21 cellular contexts compared by ENCODE assay signal in the genomic region with DNA sequence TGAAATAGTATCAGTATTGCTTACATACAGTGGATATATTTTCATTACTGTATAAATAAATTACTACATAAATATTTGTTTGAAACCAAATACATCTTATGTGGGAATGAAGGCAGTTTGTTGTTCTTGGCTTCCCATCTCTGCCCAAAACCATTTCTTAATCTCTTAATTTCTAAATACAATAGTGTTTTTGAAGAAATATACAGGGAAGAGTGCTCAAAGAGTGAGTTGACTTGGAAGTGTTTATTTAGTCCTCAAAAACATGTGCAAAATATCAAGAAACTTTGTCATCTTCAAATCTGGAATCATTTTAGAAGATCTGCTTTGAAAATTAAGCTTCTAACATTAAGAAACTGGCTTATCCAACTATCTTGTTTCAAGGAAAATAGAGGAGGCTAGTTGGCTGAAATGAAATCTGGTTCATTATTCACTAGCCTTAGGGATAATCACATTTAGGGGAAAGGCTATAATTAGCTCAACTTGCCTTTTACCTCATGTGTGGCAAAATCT.
DNase-seq lines count a peak whose midpoint lies in the region; ATAC-seq and TF ChIP-seq lines count a peak whose summit lies in the region.
"Had no signal": no experiment of that assay in that cellular context is flagged by ENCODE, and none has a peak within 500 bp of the region (broad histone marks: within the 10 kb centered on the region; RNA-seq: fewer than 3 reads in every experiment).

No MANE protein-coding gene starts in this region.

- no peak overlapping the region for H3K9ac ChIP-seq in parathyroid adenoma
- H3K9ac ChIP-seq: BLaER1 treated with 17β-estradiol and CSF1 and Interleukin-3, amounts not matched to agents 10 nM and 100 nM had no signal

- TF ChIP-seq CTCF in parathyroid adenoma (IDR thresholded peaks at IDR 0.05) = no peak

- no peak overlapping the region for H3K4me2 ChIP-seq in parathyroid adenoma (ENCODE audit: low read length)
- H3K4me2 ChIP-seq: BLaER1 treated with 17β-estradiol and CSF1 and Interleukin-3, amounts not matched to agents 10 nM and 100 nM; PC-9 had no signal

- no peaks in the 10 kb centered on the region for H3K27me3 ChIP-seq in parathyroid adenoma (ENCODE audit: control insufficient read depth, insufficient read depth, low read length)
- H3K27me3 ChIP-seq: BLaER1 treated with 17β-estradiol and CSF1 and Interleukin-3, amounts not matched to agents 10 nM and 100 nM; SJCRH30 had no signal

- DNase-seq in NCI-H1105 treated with DMSO at 0.1 percent for 48 hours (lab: John Stamatoyannopoulos, UW) (peak; percentile 29), NCI-H1105 (lab: John Stamatoyannopoulos, UW) (no peak), NCI-H82 (lab: John Stamatoyannopoulos, UW) (peak; percentile 86), fibroblast of gingiva (ENCODE audit: low read depth) (peak; percentile 89), medulla oblongata (ENCODE audit: extremely low spot score) (no peak), left lobe of liver (ENCODE audit: low spot score) (no peak)
- no peak for DNase-seq in stimulated activated CD4-positive, alpha-beta T cell treated with anti-CD3 and anti-CD28 coated beads, Interleukin-12 subunit alpha, Interleukin-12 subunit beta, amount 100 ng/mL, for 4 hours
- DNase-seq: 8988T; AML-193; CD4-positive, alpha-beta T cell; Karpas-422; NCI-H1092; NCI-H146; NCI-H2029; NCI-H446; NCI-H524 treated with DMSO at 0.1 percent for 48 hours; PC-9 had no signal

- peak overlapping the region; percentile 26 for H2AFZ ChIP-seq in parathyroid adenoma
- H2AFZ ChIP-seq: PC-9 had no signal

- no peaks in the 10 kb centered on the region for H3K4me1 ChIP-seq in parathyroid adenoma
- H3K4me1 ChIP-seq: BLaER1 treated with 17β-estradiol and CSF1 and Interleukin-3, amounts not matched to agents 10 nM and 100 nM had no signal

- H3K9me3 ChIP-seq in parathyroid adenoma (ENCODE audit: control insufficient read depth, low read length) = no peaks in the 10 kb centered on the region
- H3K9me3 ChIP-seq: BLaER1 treated with 17β-estradiol and CSF1 and Interleukin-3, amounts not matched to agents 10 nM and 100 nM had no signal

- no peaks in the 10 kb centered on the region for H3K36me3 ChIP-seq in parathyroid adenoma (ENCODE audit: control insufficient read depth, insufficient read depth, low read length)
- H3K36me3 ChIP-seq: BLaER1 treated with 17β-estradiol and CSF1 and Interleukin-3, amounts not matched to agents 10 nM and 100 nM; SJCRH30 had no signal

- no peaks in the 10 kb centered on the region for H3K79me2 ChIP-seq in parathyroid adenoma

- no peak overlapping the region for H3K27ac ChIP-seq in parathyroid adenoma
- H3K27ac ChIP-seq: BLaER1 treated with 17β-estradiol and CSF1 and Interleukin-3, amounts not matched to agents 10 nM and 100 nM; PC-9; SJCRH30 had no signal

- H3K4me3 ChIP-seq in parathyroid adenoma (ENCODE audit: low read depth, low read length) = no peak overlapping the region
- H3K4me3 ChIP-seq: BLaER1 treated with 17β-estradiol and CSF1 and Interleukin-3, amounts not matched to agents 10 nM and 100 nM; PC-9; SJCRH30 had no signal

- no peak for ATAC-seq in left lobe of liver
- ATAC-seq: Right ventricle myocardium inferior had no signal

Comparison
In these comparisons a context has a peak if more than half of its experiments do, and no peak if none do; other contexts are left out.
1. DNase-seq: peak in NCI-H1105 treated with DMSO at 0.1 percent for 48 hours (single experiment), NCI-H82 (single experiment) and fibroblast of gingiva (single experiment); none in NCI-H1105 (single experiment), medulla oblongata (single experiment), stimulated activated CD4-positive, alpha-beta T cell treated with anti-CD3 and anti-CD28 coated beads, Interleukin-12 subunit alpha, Interleukin-12 subunit beta, amount 100 ng/mL, for 4 hours (single experiment) and left lobe of liver (single experiment).